Comparison of ENCODE assay signal across 10 cellular contexts in genomic region chr10:44985175-44985681, GRCh38. TPM values are rescaled to one million over a fixed set of nuclear protein-coding genes. Genes with fewer than 3 reads are reported as not detected.
DNase-seq lines count a peak whose midpoint lies in the region; ATAC-seq and TF ChIP-seq lines count a peak whose summit lies in the region.
"Had no signal": no experiment of that assay in that cellular context is flagged by ENCODE, and none has a peak within 500 bp of the region (broad histone marks: within the 10 kb centered on the region; RNA-seq: fewer than 3 reads in every experiment).

No MANE protein-coding gene starts in this region.

- H3K9me3 ChIP-seq in HEK293 (ENCODE audit: control insufficient read depth, insufficient read depth, low read depth, low read length) (no peaks in the 10 kb centered on the region), skeletal muscle tissue (ENCODE audit: control insufficient read depth in 3 of 3, low read length in 3 of 3) (no peaks in the 10 kb centered on the region)
- H3K9me3 ChIP-seq: spleen had no signal

- H3K36me3 ChIP-seq in HEK293 (ENCODE audit: control insufficient read depth in 2 of 2, insufficient read depth in 1 of 2, low read length in 2 of 2) (no peaks in the 10 kb centered on the region), skeletal muscle tissue (ENCODE audit: control insufficient read depth in 3 of 3, insufficient read depth in 3 of 3, low read length in 3 of 3) (peaks cover 37 to 46% (median 37%) of the 10 kb centered on the region in 3 donors)

- peak; percentile 63 for DNase-seq in coronary artery (ENCODE audit: low spot score)
- peak; percentile 59 for DNase-seq in iris pigment epithelial cell (ENCODE audit: low read depth)
- no peak for DNase-seq in SIG-M5 (lab: John Stamatoyannopoulos, UW)
- no peak for DNase-seq in cortex of kidney (lab: John Stamatoyannopoulos, UW)
- no peak for DNase-seq in activated CD4-positive, alpha-beta T cell treated with anti-CD3 and anti-CD28 coated beads for 48 hours
- DNase-seq: activated T-cell treated with anti-CD3 and anti-CD28 coated beads, Interleukin-2, amount 50 U/mL, for 4 hours; spleen had no signal

- no peaks in the 10 kb centered on the region for H3K27me3 ChIP-seq in skeletal muscle tissue (ENCODE audit: control insufficient read depth in 3 of 3, insufficient read depth in 3 of 3, low read length in 3 of 3)
- H3K27me3 ChIP-seq: spleen had no signal

- no peak for ATAC-seq in HG03025 (IDR thresholded peaks at IDR 0.05; ENCODE audit: low FRiP score, unreplicated experiment)
- ATAC-seq: activated T-cell treated with anti-CD3 and anti-CD28 coated beads, Interleukin-2, amount 50 U/mL, for 4 hours had no signal

- H3K27ac ChIP-seq in HEK293 (ENCODE audit: extremely low read depth, low read depth, low read length) (no peak overlapping the region), coronary artery (peak overlapping the region; percentile 80 to 81), skeletal muscle tissue (ENCODE audit: low read depth, low read length) (peak overlapping the region; percentile 71)
- H3K27ac ChIP-seq: spleen had no signal

- POLR2A ChIA-PET in HEK293 (lab: Yijun Ruan, JAX), result no interaction called here

- H3K4me3 ChIP-seq in HEK293 (ENCODE audit: low read depth, low read length) (no peak overlapping the region), coronary artery (no peak overlapping the region), skeletal muscle tissue (ENCODE audit: low read length in 3 of 3) (no peak overlapping the region)
- H3K4me3 ChIP-seq: spleen had no signal

- H3K9ac ChIP-seq in skeletal muscle tissue (ENCODE audit: low read depth in 1 of 3, low read length in 3 of 3), result peak overlapping the region in 1 of 3 donors; percentile 45

- TF ChIP-seq CTCF in HEK293 (tag by site-specific recombination; IDR thresholded peaks at IDR 0.05) (no peak), coronary artery (IDR thresholded peaks at IDR 0.05) (no peak)

- CTCF ChIA-PET in HEK293 (lab: Yijun Ruan, JAX), result no interaction called here

- peaks cover 23% of the 10 kb centered on the region for H3K4me1 ChIP-seq in HEK293 (ENCODE audit: control insufficient read depth, insufficient read depth, low read length)
- H3K4me1 ChIP-seq in skeletal muscle tissue (ENCODE audit: control insufficient read depth in 3 of 3, insufficient read depth in 3 of 3, low read length in 3 of 3), result peaks cover 32 to 43% (median 36%) of the 10 kb centered on the region in 3 donors

TF ChIP-seq in HEK293, 187 proteins besides CTCF, POLR2A, EP300 and RAD21:
- TF ChIP-seq ZNF174 (tag by site-specific recombination; IDR thresholded peaks at IDR 0.05) (no peak), ZBTB21 (tag by site-specific recombination; IDR thresholded peaks at IDR 0.05) (no peak), PRDM10 (tag by site-specific recombination; IDR thresholded peaks at IDR 0.05) (peak; percentile 64), ZNF114 (tag by site-specific recombination; IDR thresholded peaks at IDR 0.05) (no peak), ZNF660 (tag by site-specific recombination; IDR thresholded peaks at IDR 0.05) (peak; percentile 34; the same call in 1 of the 2 replicates)

RNA-seq across cellular contexts. Expression of gene DEPP1, which starts 6.6 kb away (rescaled TPM):
- total RNA-seq in skeletal muscle tissue, result 12.5 TPM

RNA-seq across cellular contexts. Expression of gene ZNF22, which starts 15.5 kb away (rescaled TPM):
- total RNA-seq in skeletal muscle tissue, result 25.6 TPM

RNA-seq across cellular contexts. Expression of gene RASSF4, which starts 25.6 kb away (rescaled TPM):
- total RNA-seq in skeletal muscle tissue, result 21.4 TPM

Comparison
In these comparisons a context has a peak if more than half of its experiments do, and no peak if none do; other contexts are left out.
1. DNase-seq: peak in coronary artery (single experiment) and iris pigment epithelial cell (single experiment); none in SIG-M5 (single experiment), cortex of kidney (single experiment) and activated CD4-positive, alpha-beta T cell treated with anti-CD3 and anti-CD28 coated beads for 48 hours (single experiment).